Comparison of ENCODE assay signal across 22 cellular contexts in genomic region chr10:11034762-11035161, GRCh38. TPM values are rescaled to one million over a fixed set of nuclear protein-coding genes. Genes with fewer than 3 reads are reported as not detected.
DNase-seq lines count a peak whose midpoint lies in the region; ATAC-seq and TF ChIP-seq lines count a peak whose summit lies in the region.
"Had no signal": no experiment of that assay in that cellular context is flagged by ENCODE, and none has a peak within 500 bp of the region (broad histone marks: within the 10 kb centered on the region; RNA-seq: fewer than 3 reads in every experiment).

No MANE protein-coding gene starts in this region.

- TF ChIP-seq CTCF in left ventricle myocardium inferior (IDR thresholded peaks at IDR 0.05; ENCODE audit: borderline replicate concordance): no peak
- TF ChIP-seq CTCF in esophagus muscularis mucosa (IDR thresholded peaks at IDR 0.05): no peak
- no peak for TF ChIP-seq CTCF in neural progenitor cell (IDR thresholded peaks at IDR 0.05)

- no peak overlapping the region for H3K9ac ChIP-seq in neural progenitor cell

- H3K79me2 ChIP-seq in neural progenitor cell (ENCODE audit: low read depth): peaks cover 21% of the 10 kb centered on the region

- H3K4me2 ChIP-seq in neural progenitor cell: peak overlapping the region; percentile 24

- no peaks in the 10 kb centered on the region for H3K27me3 ChIP-seq in left ventricle myocardium inferior (ENCODE audit: low read depth)
- H3K27me3 ChIP-seq in esophagus muscularis mucosa: no peaks in the 10 kb centered on the region
- H3K27me3 ChIP-seq in neural progenitor cell: no peaks in the 10 kb centered on the region
- H3K27me3 ChIP-seq: left lung, tibial artery had no signal

- H3K9me3 Mint-ChIP-seq in neural progenitor cell: peaks cover 15% of the 10 kb centered on the region
- H3K9me3 Mint-ChIP-seq in activated CD8-positive, alpha-beta memory T cell treated with anti-CD3 and anti-CD28 coated beads, Interleukin-2, amount 10 ng/mL, durations not matched to agents 7 days and 5 days (ENCODE audit: low read depth): no peaks in the 10 kb centered on the region
- H3K9me3 Mint-ChIP-seq: activated naive CD4-positive, alpha-beta T cell treated with anti-CD3 and anti-CD28 coated beads, Interleukin-2, amount 50 U/mL, for 24 hours had no signal

- no peak overlapping the region for H3K27ac Mint-ChIP-seq in neural progenitor cell
- no peak overlapping the region for H3K27ac Mint-ChIP-seq in activated CD8-positive, alpha-beta memory T cell treated with anti-CD3 and anti-CD28 coated beads, Interleukin-2, amount 10 ng/mL, durations not matched to agents 7 days and 5 days
- H3K27ac Mint-ChIP-seq: activated CD4-positive, alpha-beta T cell treated with anti-CD3 and anti-CD28 coated beads for 36 hours; activated naive CD4-positive, alpha-beta T cell treated with anti-CD3 and anti-CD28 coated beads, Interleukin-2, amount 50 U/mL, for 24 hours; progenitor cell of endocrine pancreas had no signal

- peaks cover 8% of the 10 kb centered on the region for H3K36me3 Mint-ChIP-seq in neural progenitor cell
- no peaks in the 10 kb centered on the region for H3K36me3 Mint-ChIP-seq in activated CD8-positive, alpha-beta memory T cell treated with anti-CD3 and anti-CD28 coated beads, Interleukin-2, amount 10 ng/mL, durations not matched to agents 7 days and 5 days
- H3K36me3 Mint-ChIP-seq: activated naive CD4-positive, alpha-beta T cell treated with anti-CD3 and anti-CD28 coated beads, Interleukin-2, amount 50 U/mL, for 24 hours had no signal

- H3K4me1 Mint-ChIP-seq in neural progenitor cell: peaks cover 2% of the 10 kb centered on the region
- peaks cover 3% of the 10 kb centered on the region for H3K4me1 Mint-ChIP-seq in activated CD8-positive, alpha-beta memory T cell treated with anti-CD3 and anti-CD28 coated beads, Interleukin-2, amount 10 ng/mL, durations not matched to agents 7 days and 5 days

- H3K4me3 Mint-ChIP-seq in neural progenitor cell: no peak overlapping the region
- H3K4me3 Mint-ChIP-seq in activated CD8-positive, alpha-beta memory T cell treated with anti-CD3 and anti-CD28 coated beads, Interleukin-2, amount 10 ng/mL, durations not matched to agents 7 days and 5 days: no peak overlapping the region
- H3K4me3 Mint-ChIP-seq: activated CD4-positive, alpha-beta T cell treated with anti-CD3 and anti-CD28 coated beads for 36 hours; activated naive CD4-positive, alpha-beta T cell treated with anti-CD3 and anti-CD28 coated beads, Interleukin-2, amount 50 U/mL, for 24 hours had no signal

- no peak for TF ChIP-seq POLR2A in esophagus muscularis mucosa (IDR thresholded peaks at IDR 0.05; ENCODE audit: low read depth)

- no peak for TF ChIP-seq EP300 in esophagus muscularis mucosa (IDR thresholded peaks at IDR 0.05)

- peaks cover 75% of the 10 kb centered on the region for H3K4me1 ChIP-seq in left ventricle myocardium inferior
- H3K4me1 ChIP-seq in esophagus muscularis mucosa: peaks cover 35 to 52% (median 44%) of the 10 kb centered on the region in 4 donors
- H3K4me1 ChIP-seq in neural progenitor cell: peaks cover 22% of the 10 kb centered on the region

- WGBS in esophagus muscularis mucosa: 71% methylated on average over 7 of the region's 7 CpGs

- no peaks in the 10 kb centered on the region for H3K9me3 ChIP-seq in left ventricle myocardium inferior (replicated peaks)
- no peaks in the 10 kb centered on the region for H3K9me3 ChIP-seq in esophagus muscularis mucosa
- H3K9me3 ChIP-seq in neural progenitor cell (ENCODE audit: low read depth): no peaks in the 10 kb centered on the region
- H3K9me3 ChIP-seq: left lung, tibial artery had no signal

- ATAC-seq in Right ventricle myocardium inferior: no peak
- no peak for ATAC-seq in activated CD8-positive, alpha-beta memory T cell treated with anti-CD3 and anti-CD28 coated beads, Interleukin-2, amount 10 ng/mL, durations not matched to agents 7 days and 5 days
- no peak for ATAC-seq in GM19463 (IDR thresholded peaks at IDR 0.05; ENCODE audit: unreplicated experiment)
- ATAC-seq: activated CD4-positive, alpha-beta T cell treated with anti-CD3 and anti-CD28 coated beads for 36 hours had no signal

- no peaks in the 10 kb centered on the region for H4K20me1 ChIP-seq in neural progenitor cell (ENCODE audit: low read depth)

- DNase-seq in left ventricle myocardium inferior (no peak), Right ventricle myocardium inferior (ENCODE audit: missing footprints) (no peak), esophagus muscularis mucosa (ENCODE audit: extremely low spot score) (no peak), neural progenitor cell (ENCODE audit: low spot score) (no peak), NCI-H2107 treated with DMSO at 0.1 percent for 48 hours (lab: John Stamatoyannopoulos, UW; ENCODE audit: unreplicated experiment) (no peak), ureter (ENCODE audit: low spot score) (no peak)
- DNase-seq in activated CD8-positive, alpha-beta memory T cell treated with anti-CD3 and anti-CD28 coated beads, Interleukin-2, amount 10 ng/mL, durations not matched to agents 7 days and 5 days: no peak
- DNase-seq: activated CD4-positive, alpha-beta T cell treated with anti-CD3 and anti-CD28 coated beads for 36 hours; DMS79; effector CD4-positive, alpha-beta T cell; glutamatergic neuron; left lung; NCI-H2029; SHP77 treated with DMSO at 0.1 percent for 48 hours; stimulated activated CD4-positive, alpha-beta T cell treated with anti-CD3 and anti-CD28 coated beads, Interleukin-4, amount 100 ng/mL, for 1 hour; stimulated activated naive CD4-positive, alpha-beta T cell treated with Interleukin-2 at 50 U/mL for 16 hours had no signal

- peaks cover 13% of the 10 kb centered on the region for H3F3A ChIP-seq in neural progenitor cell (ENCODE audit: low read depth)

- H3K27ac ChIP-seq in left ventricle myocardium inferior (replicated peaks) (peak overlapping the region; percentile 72), esophagus muscularis mucosa (replicated peaks in 1 of 4) (peak overlapping the region in 3 of 4 donors; percentile 11 to 50 (median 42)), neural progenitor cell (peak overlapping the region; percentile 42)
- H3K27ac ChIP-seq: tibial artery had no signal

- H3K36me3 ChIP-seq in left ventricle myocardium inferior: no peaks in the 10 kb centered on the region
- H3K36me3 ChIP-seq in esophagus muscularis mucosa: no peaks in the 10 kb centered on the region
- no peaks in the 10 kb centered on the region for H3K36me3 ChIP-seq in neural progenitor cell
- H3K36me3 ChIP-seq: left lung, tibial artery had no signal

- CTCF ChIA-PET in activated CD8-positive, alpha-beta memory T cell treated with anti-CD3 and anti-CD28 coated beads, Interleukin-2, amount 10 ng/mL, durations not matched to agents 7 days and 5 days (lab: Charles Lee): no interaction called here

- no peak overlapping the region for H3K4me3 ChIP-seq in left ventricle myocardium inferior
- no peak overlapping the region for H3K4me3 ChIP-seq in esophagus muscularis mucosa
- no peak overlapping the region for H3K4me3 ChIP-seq in neural progenitor cell
- H3K4me3 ChIP-seq: left lung, tibial artery had no signal

- peaks cover 2% of the 10 kb centered on the region for H3K27me3 Mint-ChIP-seq in neural progenitor cell (ENCODE audit: insufficient read depth, low read depth)
- H3K27me3 Mint-ChIP-seq in activated CD8-positive, alpha-beta memory T cell treated with anti-CD3 and anti-CD28 coated beads, Interleukin-2, amount 10 ng/mL, durations not matched to agents 7 days and 5 days: peaks cover 46% of the 10 kb centered on the region
- H3K27me3 Mint-ChIP-seq: activated CD4-positive, alpha-beta T cell treated with anti-CD3 and anti-CD28 coated beads for 36 hours had no signal

- no peak overlapping the region for H2AFZ ChIP-seq in neural progenitor cell (replicated peaks)

- intact Hi-C loops in left ventricle myocardium inferior (cut with micrococcal nuclease) (no loop called here), Right ventricle myocardium inferior (cut with DNase I) (loop anchor here (5.0 to 10.0 kb wide), 4 partner anchors 53 to 800 kb away; no protein-coding TSS in a partner anchor), esophagus muscularis mucosa (cut with DNase I) (no loop called here)

RNA-seq across cellular contexts. Expression of gene CELF2, which starts 17.1 kb away (rescaled TPM):
- 74.9 TPM for total RNA-seq in left ventricle myocardium inferior
- 71.2 TPM for total RNA-seq in Right ventricle myocardium inferior
- 100 to 1,000 TPM in 3 of 4 donors, 10 to 100 TPM in 1; 81.8 to 128 (median 104) TPM for total RNA-seq in esophagus muscularis mucosa
- total RNA-seq in neural progenitor cell (ENCODE audit: low replicate concordance): 31.6 and 33.8 TPM in 2 replicates
- 100 to 1,000 TPM; 205 to 219 TPM for total RNA-seq in activated CD8-positive, alpha-beta memory T cell treated with anti-CD3 and anti-CD28 coated beads, Interleukin-2, amount 10 ng/mL, durations not matched to agents 7 days and 5 days
- total RNA-seq in ureter: 36.9 TPM
- total RNA-seq: A673, HT-29 had no signal
